Comparison of ENCODE assay signal across 12 cellular contexts in genomic region chr12:102539651-102540553, GRCh38. TPM values are rescaled to one million over a fixed set of nuclear protein-coding genes. Genes with fewer than 3 reads are reported as not detected.
DNase-seq lines count a peak whose midpoint lies in the region; ATAC-seq, FAIRE-seq and TF ChIP-seq lines count a peak whose summit lies in the region.
"Had no signal": no experiment of that assay in that cellular context is flagged by ENCODE, and none has a peak within 500 bp of the region (broad histone marks: within the 10 kb centered on the region; RNA-seq: fewer than 3 reads in every experiment).

No MANE protein-coding gene starts in this region.

- H3K9me3 ChIP-seq in GM12878 (replicated peaks; ENCODE audit: control insufficient read depth, insufficient read depth, low read length): no peaks in the 10 kb centered on the region
- H3K9me3 ChIP-seq in vagina: no peaks in the 10 kb centered on the region

- no peak for TF ChIP-seq EP300 in GM12878 (IDR thresholded peaks at IDR 0.05; ENCODE audit: borderline replicate concordance in 1 of 2, control insufficient read depth in 1 of 2, low read depth in 2 of 2, low read length in 2 of 2)

- H3K36me3 ChIP-seq in GM12878 (ENCODE audit: control insufficient read depth in 2 of 2, insufficient read depth in 2 of 2, low read length in 1 of 2) (no peaks in the 10 kb centered on the region), vagina (no peaks in the 10 kb centered on the region)

- H3K4me3 ChIP-seq in AG09309 (ENCODE audit: control insufficient read depth, low read depth, low read length) (no peak overlapping the region; the same call in 1 of the 2 replicates), GM12878 (no peak overlapping the region), vagina (no peak overlapping the region)
- H3K4me3 ChIP-seq: coronary artery had no signal

- in situ Hi-C loops in GM12878 (cut with MboI): no loop called here

- DNase-seq in AG09309 (ENCODE audit: low read depth) (peak; percentile 69), HS-5 (ENCODE audit: low read depth) (peak; percentile 95), GM12878 (ENCODE audit: low read depth, low spot score) (no peak), kidney glomerular epithelial cell (lab: John Stamatoyannopoulos, UW) (peak; percentile 95), OCI-M2 (lab: John Stamatoyannopoulos, UW; ENCODE audit: unreplicated experiment) (no peak), vagina (ENCODE audit: extremely low spot score in 2 of 2) (no peak), AML-193 (lab: John Stamatoyannopoulos, UW) (no peak)
- DNase-seq: activated effector memory CD4-positive, alpha-beta T cell treated with Interleukin-2 at 50 U/mL for 16 hours; CD8-positive, alpha-beta memory T cell; NCI-H187 had no signal

- H3K4me1 ChIP-seq in GM12878 (ENCODE audit: control insufficient read depth, insufficient read depth, low read length) (peaks cover 6% of the 10 kb centered on the region), vagina (peaks cover 12% of the 10 kb centered on the region)

- H2AFZ ChIP-seq in GM12878 (ENCODE audit: control insufficient read depth, low read depth, low read length): no peak overlapping the region

- no peak for TF ChIP-seq RAD21 in GM12878 (IDR thresholded peaks at IDR 0.05; ENCODE audit: insufficient read depth, low read depth, low read length)

- CTCF ChIA-PET in GM12878 (lab: Yijun Ruan, JAX): interaction anchor here (1.5 to 1.7 kb wide), 2 partner anchors 80 to 370 kb away, joined by 3 to 4 read pairs; no protein-coding TSS in a partner anchor

- TF ChIP-seq POLR2A in GM12878 (IDR thresholded peaks at IDR 0.05; ENCODE audit: low read depth, low read length): no peak
- TF ChIP-seq POLR2A in vagina (IDR thresholded peaks at IDR 0.05): no peak

- 61% methylated on average over 10 of the region's 10 CpGs for WGBS in GM12878 (ENCODE audit: insufficient coverage, insufficient replicate concordance, low lambda C conversion rate, missing lambda C conversion rate)

- RAD21 ChIA-PET in GM12878 (lab: Charles Lee; ENCODE audit: unreplicated experiment): interaction anchor here (0.9 kb wide), 1 partner anchor 371 kb away, joined by 3 read pairs; no protein-coding TSS in a partner anchor

- H3K27me3 ChIP-seq in GM12878 (replicated peaks in 1 of 2; ENCODE audit: control insufficient read depth in 2 of 2, insufficient read depth in 2 of 2, low read length in 1 of 2) (no peaks in the 10 kb centered on the region), vagina (no peaks in the 10 kb centered on the region)

- no TSS peak for BruUV-seq in GM12878 (replicated peaks; lab: Mats Ljungman, UMichigan)

- SMC1A ChIA-PET in GM12878 (lab: Charles Lee; ENCODE audit: uncharacterized antibody, unreplicated experiment): interaction anchor here (1.0 to 1.6 kb wide), 6 partner anchors 13 to 601 kb away, joined by 3 to 5 read pairs (median 3); no protein-coding TSS in a partner anchor

- no peaks in the 10 kb centered on the region for H4K20me1 ChIP-seq in GM12878 (ENCODE audit: control insufficient read depth, insufficient read depth)

- H3K27ac ChIP-seq in GM12878 (ENCODE audit: control insufficient read depth, insufficient read depth) (no peak overlapping the region), vagina (no peak overlapping the region)
- H3K27ac ChIP-seq: coronary artery had no signal

- POLR2A ChIA-PET in GM12878 (lab: Charles Lee): interaction anchor here (0.6 kb wide), 1 partner anchor 419 kb away, joined by 7 read pairs; no protein-coding TSS in a partner anchor

- H3K4me2 ChIP-seq in GM12878 (ENCODE audit: control insufficient read depth, insufficient read depth): no peak overlapping the region

- ATAC-seq in GM12878 (no peak), GM19463 (IDR thresholded peaks at IDR 0.05; ENCODE audit: unreplicated experiment) (no peak)

- TF ChIP-seq CTCF in AG09309 (IDR thresholded peaks at IDR 0.05; ENCODE audit: control insufficient read depth, insufficient read depth, low read depth, low read length, missing control alignments) (no peak), GM12878 (IDR thresholded peaks at IDR 0.05 in 2 of 3, conservative IDR thresholded peaks at IDR 0.05 in 1 of 3; ENCODE audit: control insufficient read depth in 2 of 3, extremely low read depth in 1 of 3, insufficient read depth in 1 of 3, low read depth in 3 of 3, low read length in 3 of 3) (no peak), vagina (IDR thresholded peaks at IDR 0.05) (no peak)

- intact Hi-C loops in GM12878 (cut with micrococcal nuclease; ENCODE audit: unreplicated experiment): no loop called here
- intact Hi-C loops in vagina (cut with DNase I): no loop called here

- FAIRE-seq in GM12878 (lab: Jason Lieb, UNC): no peak

- H3K79me2 ChIP-seq in GM12878 (ENCODE audit: control insufficient read depth, insufficient read depth, low read length): no peaks in the 10 kb centered on the region

- no peak overlapping the region for H3K9ac ChIP-seq in GM12878 (ENCODE audit: control insufficient read depth, insufficient read depth, low read length)

TF ChIP-seq in GM12878, 131 proteins besides CTCF, POLR2A, EP300 and RAD21:
- TF ChIP-seq PRDM15 (CRISPR knock-in tag; IDR thresholded peaks at IDR 0.05) (no peak), ATF2 (IDR thresholded peaks at IDR 0.05; ENCODE audit: low read length) (no peak), SPI1 (IDR thresholded peaks at IDR 0.05; ENCODE audit: borderline replicate concordance, insufficient read depth, low read depth, low read length) (peak; percentile 45; the same call in 1 of the 2 replicates), HDGF (IDR thresholded peaks at IDR 0.05) (no peak)

RNA-seq across cellular contexts. Expression of gene IGF1, which starts 59.5 kb away (rescaled TPM):
- total RNA-seq in GM12878 (2013; cell fraction: nucleolus; rRNA removed): 21.3 and 22.3 TPM in 2 replicates
- 2.4 and 2.6 TPM in 2 replicates for total RNA-seq in GM12878 (2014; rRNA removed)
- 2.8 and 2.9 TPM in 2 replicates for total RNA-seq in GM12878 (2014; rRNA removed; fragmentation: Illumina TruSeq; extraction: Trizol)
- 3.2 and 3.4 TPM in 2 replicates for total RNA-seq in GM12878 (2021)
- 6.5 TPM for polyA plus RNA-seq in GM12878 (2011; ENCODE audit: low read depth)
- polyA plus RNA-seq in GM12878 (2011; rRNA removed): 7.9 and 10.2 TPM in 2 replicates
- 10.8 and 11.8 TPM in 2 replicates for polyA plus RNA-seq in GM12878 (2011; cell fraction: cytosol; rRNA removed)
- polyA plus RNA-seq in GM12878 (2011; cell fraction: nucleus; rRNA removed): 3.6 and 4.2 TPM in 2 replicates
- polyA plus RNA-seq in GM12878 (2012): 7.5 and 9.8 TPM in 2 replicates
- polyA plus RNA-seq in GM12878 (2014; fragmentation: Illumina TruSeq; extraction: Trizol): 2.7 and 3.7 TPM in 2 replicates
- 1 to 10 TPM; 6.2 to 9.2 TPM for polyA plus RNA-seq in GM12878 (2014; fragmentation: Nextera tagmentation; extraction: Ambion mirVana)
- polyA plus RNA-seq in GM12878 (2014; rRNA removed): 1.8 and 2.5 TPM in 2 replicates
- polyA plus RNA-seq in GM12878 (2016; fragmentation: Nextera tagmentation; extraction: Ambion mirVana): 1 to 10 TPM; 2.6 to 4.9 TPM
- 5.2 and 11.5 TPM in 2 replicates for polyA minus RNA-seq in GM12878 (2011; rRNA and poly(A)+ RNA removed)
- polyA minus RNA-seq in GM12878 (2011; cell fraction: cytosol; rRNA and poly(A)+ RNA removed): 1.3 and 3.1 TPM in 2 replicates
- polyA minus RNA-seq in GM12878 (2011; cell fraction: nucleus; rRNA and poly(A)+ RNA removed): 3.9 and 8.5 TPM in 2 replicates
- 68.0 TPM for total RNA-seq in vagina
- polyA plus RNA-seq: CD8-positive, alpha-beta memory T cell had no signal

Comparison
In these comparisons a context has a peak if more than half of its experiments do, and no peak if none do; other contexts are left out.
1. DNase-seq: peak in AG09309 (single experiment), HS-5 (single experiment) and kidney glomerular epithelial cell (single experiment); none in GM12878 (single experiment), OCI-M2 (single experiment), vagina (0 of 2) and AML-193 (0 of 2).